In the genomic region with DNA sequence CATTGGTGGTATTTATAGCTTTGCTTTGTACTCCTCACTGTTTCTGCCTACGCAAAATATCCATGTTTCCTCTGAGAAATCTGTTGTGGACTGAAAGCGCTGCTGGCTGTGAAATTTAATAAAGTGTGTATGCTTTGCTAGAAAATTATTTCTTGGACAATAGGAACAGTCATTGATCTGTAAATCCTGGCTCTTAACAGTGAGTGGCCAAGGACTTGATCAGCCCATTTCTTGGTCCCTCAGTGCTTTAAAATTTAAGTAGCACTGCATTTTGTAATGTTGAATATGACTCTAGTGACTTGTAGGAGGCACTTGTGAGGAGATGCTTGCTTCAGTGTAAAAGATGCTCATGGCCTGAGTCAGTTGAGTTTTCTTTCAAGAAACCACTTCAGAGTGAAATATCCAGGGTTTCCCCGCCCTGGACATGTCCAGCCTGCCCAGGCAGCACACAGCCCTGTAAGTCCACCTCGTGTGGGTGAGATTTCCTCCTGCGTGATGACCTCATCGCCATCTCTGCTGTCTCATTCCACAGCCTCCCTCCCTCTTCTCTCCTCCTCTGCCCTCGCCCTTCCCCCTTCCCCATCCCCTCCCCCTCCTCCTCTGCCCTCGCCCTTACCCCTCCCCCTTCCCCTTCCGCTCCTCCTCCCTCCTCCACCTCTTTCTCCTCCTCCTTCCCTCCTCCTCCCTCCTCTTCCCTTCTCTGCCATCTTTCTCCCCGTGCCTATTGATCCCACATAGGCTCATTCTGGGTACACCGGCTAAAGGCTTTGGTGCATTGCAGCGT, we compare ENCODE assay signal across 8 cellular contexts. TPM values are rescaled to one million over a fixed set of nuclear protein-coding genes. Genes with fewer than 3 reads are reported as not detected.
DNase-seq lines count a peak whose midpoint lies in the region; ATAC-seq, FAIRE-seq and TF ChIP-seq lines count a peak whose summit lies in the region.

No MANE protein-coding gene starts in this region.

- CTCF ChIA-PET in GM10248 (lab: Yijun Ruan, JAX) = no interaction called here

- TF ChIP-seq POLR2A in transverse colon (IDR thresholded peaks at IDR 0.05) (no peak), GM18505 (IDR thresholded peaks at IDR 0.05; ENCODE audit: borderline replicate concordance, extremely low read depth, insufficient read depth, insufficient read length) (no peak)

- H3K36me3 Mint-ChIP-seq in activated T-cell treated with anti-CD3 and anti-CD28 coated beads, Interleukin-2, amount 50 U/mL, for 72 hours (ENCODE audit: insufficient read depth in 2 of 2) = peaks cover 5 to 14% of the 10 kb centered on the region in 2 donors
- peaks cover 17% of the 10 kb centered on the region for H3K36me3 Mint-ChIP-seq in activated T-cell treated with anti-CD3 and anti-CD28 coated beads, Interleukin-2, amount 50 U/mL, for 4 hours (ENCODE audit: insufficient read depth)
- H3K36me3 Mint-ChIP-seq in astrocyte (ENCODE audit: low read depth, unreplicated experiment) = peaks cover 20% of the 10 kb centered on the region

- peak overlapping the region; percentile 60 for H3K9ac ChIP-seq in astrocyte (ENCODE audit: low read length)

- H3K4me3 Mint-ChIP-seq in activated T-cell treated with anti-CD3 and anti-CD28 coated beads, Interleukin-2, amount 50 U/mL, for 72 hours = peak overlapping the region; percentile 57 to 59
- no peak overlapping the region for H3K4me3 Mint-ChIP-seq in activated T-cell treated with anti-CD3 and anti-CD28 coated beads, Interleukin-2, amount 50 U/mL, for 4 hours
- no peak overlapping the region for H3K4me3 Mint-ChIP-seq in astrocyte (ENCODE audit: unreplicated experiment)

- H3K4me1 ChIP-seq in astrocyte (ENCODE audit: insufficient read depth, low read length) = peaks cover 29% of the 10 kb centered on the region
- H3K4me1 ChIP-seq in transverse colon = peaks cover 0 to 8% (median 4%) of the 10 kb centered on the region in 4 donors

- 54 to 80% methylated on average over 4 to 12 of the region's 12 CpGs for WGBS in transverse colon (ENCODE audit: low coverage in 1 of 2), 2 donors

- H3K27ac ChIP-seq in astrocyte (ENCODE audit: low read depth, low read length) = peak overlapping the region; percentile 84
- peak overlapping the region; percentile 14 to 84 (median 70) for H3K27ac ChIP-seq in transverse colon

- no peak for TF ChIP-seq EP300 in transverse colon (IDR thresholded peaks at IDR 0.05; ENCODE audit: low read depth)

- peak overlapping the region; percentile 90 for H3K27ac Mint-ChIP-seq in activated T-cell treated with anti-CD3 and anti-CD28 coated beads, Interleukin-2, amount 50 U/mL, for 72 hours
- peak overlapping the region; percentile 94 for H3K27ac Mint-ChIP-seq in astrocyte (ENCODE audit: unreplicated experiment)

- no peaks in the 10 kb centered on the region for H3K79me2 ChIP-seq in astrocyte (ENCODE audit: insufficient read depth, low read length)

- ATAC-seq in activated T-cell treated with anti-CD3 and anti-CD28 coated beads, Interleukin-2, amount 50 U/mL, for 72 hours (replicated peaks in 1 of 2) = peak in 1 of 2 donors; percentile 42
- ATAC-seq in activated T-cell treated with anti-CD3 and anti-CD28 coated beads, Interleukin-2, amount 50 U/mL, for 4 hours = no peak
- no peak for ATAC-seq in GM18505 (IDR thresholded peaks at IDR 0.05; ENCODE audit: unreplicated experiment)

- no peaks in the 10 kb centered on the region for H3K9me3 Mint-ChIP-seq in activated T-cell treated with anti-CD3 and anti-CD28 coated beads, Interleukin-2, amount 50 U/mL, for 72 hours
- no peaks in the 10 kb centered on the region for H3K9me3 Mint-ChIP-seq in activated T-cell treated with anti-CD3 and anti-CD28 coated beads, Interleukin-2, amount 50 U/mL, for 4 hours
- H3K9me3 Mint-ChIP-seq in astrocyte (ENCODE audit: unreplicated experiment) = peaks cover 2% of the 10 kb centered on the region

- H4K20me1 ChIP-seq in astrocyte (ENCODE audit: insufficient read depth, low read length) = no peaks in the 10 kb centered on the region

- peak in 1 of 2 donors; percentile 16 for DNase-seq in activated T-cell treated with anti-CD3 and anti-CD28 coated beads, Interleukin-2, amount 50 U/mL, for 72 hours
- no peak for DNase-seq in activated T-cell treated with anti-CD3 and anti-CD28 coated beads, Interleukin-2, amount 50 U/mL, for 4 hours
- DNase-seq in astrocyte (ENCODE audit: low read depth) (peak; percentile 98), iPS-NIHi11 (ENCODE audit: low spot score) (peak; percentile 80), transverse colon (no peak), GM10248 (ENCODE audit: extremely low spot score) (no peak)
- no peak for DNase-seq in activated CD4-positive, CD25-positive, alpha-beta regulatory T cell (lab: John Stamatoyannopoulos, UW)

- TF ChIP-seq CTCF in astrocyte (IDR thresholded peaks at IDR 0.05; ENCODE audit: insufficient read depth, low read depth, low read length) (no peak), transverse colon (IDR thresholded peaks at IDR 0.05) (no peak), GM10248 (IDR thresholded peaks at IDR 0.05; ENCODE audit: control extremely low read depth, extremely low read depth, low read depth, missing control alignments) (no peak)

- POLR2A ChIA-PET in GM10248 (lab: Yijun Ruan, JAX) = no interaction called here

- intact Hi-C loops in transverse colon (cut with DNase I; ENCODE audit: low total_unique reads) = no loop called here

- H3K4me1 Mint-ChIP-seq in activated T-cell treated with anti-CD3 and anti-CD28 coated beads, Interleukin-2, amount 50 U/mL, for 72 hours (ENCODE audit: low read depth) = peaks cover 61% of the 10 kb centered on the region
- H3K4me1 Mint-ChIP-seq in activated T-cell treated with anti-CD3 and anti-CD28 coated beads, Interleukin-2, amount 50 U/mL, for 4 hours (ENCODE audit: low read depth) = peaks cover 39% of the 10 kb centered on the region
- peaks cover 58% of the 10 kb centered on the region for H3K4me1 Mint-ChIP-seq in astrocyte (ENCODE audit: low read depth, unreplicated experiment)

- no peaks in the 10 kb centered on the region for H3K27me3 ChIP-seq in astrocyte (ENCODE audit: insufficient read depth, low read length)
- H3K27me3 ChIP-seq in transverse colon = no peaks in the 10 kb centered on the region

- H2AFZ ChIP-seq in astrocyte (ENCODE audit: low read depth, low read length) = no peak overlapping the region

- in situ Hi-C loops in transverse colon (cut with MboI; ENCODE audit: low pct_ligation_motif_present in 1 of 4, low pct_unique_long_range_greater_than_20kb in 1 of 4, low sequenced_read_pairs in 3 of 4) = no loop called here

- no peaks in the 10 kb centered on the region for H3K27me3 Mint-ChIP-seq in activated T-cell treated with anti-CD3 and anti-CD28 coated beads, Interleukin-2, amount 50 U/mL, for 72 hours (ENCODE audit: low read depth)
- H3K27me3 Mint-ChIP-seq in activated T-cell treated with anti-CD3 and anti-CD28 coated beads, Interleukin-2, amount 50 U/mL, for 4 hours (ENCODE audit: low read depth) = no peaks in the 10 kb centered on the region
- no peaks in the 10 kb centered on the region for H3K27me3 Mint-ChIP-seq in astrocyte (ENCODE audit: low read depth, unreplicated experiment)

- FAIRE-seq in astrocyte (lab: Jason Lieb, UNC) = peak; percentile 85

- H3K4me3 ChIP-seq in astrocyte (ENCODE audit: insufficient read depth, low read depth, low read length) = peak overlapping the region; percentile 9
- no peak overlapping the region for H3K4me3 ChIP-seq in transverse colon

- H3K36me3 ChIP-seq in astrocyte (ENCODE audit: insufficient read depth, low read length) = peaks cover 3% of the 10 kb centered on the region
- H3K36me3 ChIP-seq in transverse colon = no peaks in the 10 kb centered on the region

- H3K9me3 ChIP-seq in astrocyte (ENCODE audit: insufficient read depth, low read depth, low read length) (no peaks in the 10 kb centered on the region), transverse colon (no peaks in the 10 kb centered on the region)

- H3K4me2 ChIP-seq in astrocyte (ENCODE audit: low read length) = peak overlapping the region; percentile 78

RNA-seq across cellular contexts. Expression of gene NCS1, which starts 34.1 kb away (rescaled TPM):
- total RNA-seq in activated T-cell treated with anti-CD3 and anti-CD28 coated beads, Interleukin-2, amount 50 U/mL, for 72 hours = 10 to 100 TPM; 18.7 to 28.1 TPM
- total RNA-seq in activated T-cell treated with anti-CD3 and anti-CD28 coated beads, Interleukin-2, amount 50 U/mL, for 4 hours = 10 to 100 TPM; 23.8 to 27.5 (median 24.1) TPM
- total RNA-seq in astrocyte = 119 and 126 TPM in 2 replicates
- 10 to 100 TPM; 11.9 to 66.5 (median 25.9) TPM for total RNA-seq in transverse colon

Comparison
In these comparisons a context has a peak if more than half of its experiments do, and no peak if none do; other contexts are left out.
1. H3K4me3 Mint-ChIP-seq: peak in activated T-cell treated with anti-CD3 and anti-CD28 coated beads, Interleukin-2, amount 50 U/mL, for 72 hours (2 of 2); none in activated T-cell treated with anti-CD3 and anti-CD28 coated beads, Interleukin-2, amount 50 U/mL, for 4 hours (single experiment) and astrocyte (single experiment).
2. DNase-seq: peak in astrocyte (single experiment) and iPS-NIHi11 (single experiment); none in activated T-cell treated with anti-CD3 and anti-CD28 coated beads, Interleukin-2, amount 50 U/mL, for 4 hours (single experiment), transverse colon (single experiment), GM10248 (single experiment) and activated CD4-positive, CD25-positive, alpha-beta regulatory T cell (0 of 4).